In the genomic region with DNA sequence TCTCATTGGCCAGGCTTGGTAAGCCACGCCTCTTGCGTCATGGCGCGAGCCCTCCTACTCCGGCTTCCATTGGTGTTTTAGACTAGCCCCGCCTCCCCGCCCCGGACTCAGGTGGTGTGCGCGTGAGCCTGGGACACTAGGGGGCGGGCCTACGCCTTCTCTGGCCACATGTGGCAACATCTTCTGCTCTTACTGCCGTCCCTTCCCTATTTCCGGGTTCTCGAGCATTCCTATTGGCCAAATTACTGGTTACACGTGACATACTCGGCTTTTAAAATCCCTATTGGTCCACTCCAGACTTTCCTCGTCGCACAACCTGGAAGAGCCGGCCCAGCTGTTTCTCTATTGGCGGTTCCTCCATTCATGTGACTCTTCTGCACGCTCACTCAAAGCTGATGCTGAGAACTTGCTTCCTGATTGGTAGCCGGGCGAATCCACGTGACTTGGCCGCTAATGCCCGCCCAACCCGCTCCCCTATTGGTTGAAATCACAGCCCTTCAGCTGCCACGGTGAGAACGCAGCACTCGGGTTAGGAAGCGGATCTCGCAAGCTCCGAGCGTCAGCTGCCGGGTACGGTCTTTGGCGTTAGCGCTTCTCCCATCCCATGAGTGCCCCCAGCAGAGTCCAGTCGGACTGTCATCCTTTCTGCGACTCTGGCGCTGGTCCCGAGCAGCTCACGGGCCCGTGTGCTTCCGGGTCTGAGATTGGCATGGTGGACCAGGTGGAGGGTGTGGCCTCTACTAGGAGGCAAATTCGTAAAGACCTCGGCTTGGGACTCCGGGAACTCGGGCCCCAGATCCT, we compare ENCODE assay signal across 8 cellular contexts. TPM values are rescaled to one million over a fixed set of nuclear protein-coding genes. Genes with fewer than 3 reads are reported as not detected.
DNase-seq lines count a peak whose midpoint lies in the region; ATAC-seq and TF ChIP-seq lines count a peak whose summit lies in the region.

A gene with protein sequence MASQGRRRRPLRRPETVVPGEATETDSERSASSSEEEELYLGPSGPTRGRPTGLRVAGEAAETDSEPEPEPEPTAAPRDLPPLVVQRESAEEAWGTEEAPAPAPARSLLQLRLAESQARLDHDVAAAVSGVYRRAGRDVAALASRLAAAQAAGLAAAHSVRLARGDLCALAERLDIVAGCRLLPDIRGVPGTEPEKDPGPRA (plus strand): TSS at position 523 of the 801 bp plus-strand sequence. CDS start 513 bp downstream, outside the sequence.

- H2AFZ ChIP-seq in GM23338 (peak within 1 kb of the TSS; percentile 94), fibroblast of lung (ENCODE audit: low read length) (peak within 1 kb of the TSS; percentile 95)

- peak within 1 kb of the TSS; percentile 99 for H3K9ac ChIP-seq in fibroblast of lung (ENCODE audit: insufficient read depth, low read length)

- H4K20me1 ChIP-seq in GM23338 (replicated peaks; ENCODE audit: insufficient read depth) (no peaks in the 10 kb centered on the region), fibroblast of lung (ENCODE audit: control insufficient read depth, extremely low read depth, insufficient read depth, low read length) (no peaks in the 10 kb centered on the region)

- H3K4me3 ChIP-seq in GM23338 = peak within 1 kb of the TSS; percentile 64
- peak within 1 kb of the TSS; percentile 77 to 99 (median 92) for H3K4me3 ChIP-seq in fibroblast of lung (replicated peaks in 1 of 4; ENCODE audit: control extremely low read depth in 1 of 4, insufficient read depth in 1 of 4, low read depth in 3 of 4, low read length in 4 of 4)
- peak within 1 kb of the TSS; percentile 88 for H3K4me3 ChIP-seq in naive thymus-derived CD4-positive, alpha-beta T cell (ENCODE audit: low read length)

- H3K27ac Mint-ChIP-seq in GM23338 = peak within 1 kb of the TSS; percentile 96
- peak within 1 kb of the TSS; percentile 88 to 98 (median 94) for H3K27ac Mint-ChIP-seq in naive thymus-derived CD4-positive, alpha-beta T cell
- H3K27ac Mint-ChIP-seq in stimulated activated naive B cell treated with anti-CD40 and anti-IgM and Interleukin-4, amounts not matched to agents 10 μg/mL and 1 μg/mL and 100 μg/mL, for 72 hours = peak within 1 kb of the TSS; percentile 97

- peaks cover 21% of the 10 kb centered on the region for H3K27me3 Mint-ChIP-seq in GM23338 (ENCODE audit: insufficient read depth, low read depth, poor library complexity)
- no peaks in the 10 kb centered on the region for H3K27me3 Mint-ChIP-seq in naive thymus-derived CD4-positive, alpha-beta T cell
- no peaks in the 10 kb centered on the region for H3K27me3 Mint-ChIP-seq in stimulated activated naive B cell treated with anti-CD40 and anti-IgM and Interleukin-4, amounts not matched to agents 10 μg/mL and 1 μg/mL and 100 μg/mL, for 72 hours

- peak; percentile 25 to 58; a peak in 3 of 4 replicates for TF ChIP-seq CTCF in GM23338 (conservative IDR thresholded peaks at IDR 0.05; ENCODE audit: low read depth in 2 of 2)
- peak in 1 of 2 donors; percentile 34 for TF ChIP-seq CTCF in fibroblast of lung (conservative IDR thresholded peaks at IDR 0.05 in 1 of 2, IDR thresholded peaks at IDR 0.05 in 1 of 2; ENCODE audit: low read depth in 1 of 2, low read length in 2 of 2)

- H3K79me2 ChIP-seq in GM23338 (replicated peaks; ENCODE audit: insufficient read depth) (peaks cover 15% of the 10 kb centered on the region), fibroblast of lung (ENCODE audit: control insufficient read depth, insufficient read depth, low read length) (peaks cover 11% of the 10 kb centered on the region)

- H3K4me2 ChIP-seq in GM23338 (peak within 1 kb of the TSS; percentile 98), fibroblast of lung (ENCODE audit: extremely low read depth, insufficient read depth, low read length) (peak within 1 kb of the TSS; percentile 89)

- H3K4me1 ChIP-seq in GM23338 (ENCODE audit: insufficient read depth) = peaks cover 3% of the 10 kb centered on the region; the same call in 1 of the 2 replicates
- peaks cover 3% of the 10 kb centered on the region for H3K4me1 ChIP-seq in fibroblast of lung (ENCODE audit: control insufficient read depth, extremely low read depth, insufficient read depth, low read length)
- peaks cover 23 to 35% of the 10 kb centered on the region in 2 donors for H3K4me1 ChIP-seq in naive thymus-derived CD4-positive, alpha-beta T cell (ENCODE audit: control insufficient read depth in 2 of 2, insufficient read depth in 2 of 2, low read length in 2 of 2)

- no peaks in the 10 kb centered on the region for H3K9me3 ChIP-seq in fibroblast of lung (ENCODE audit: control insufficient read depth, insufficient read depth, low read depth, low read length)
- H3K9me3 ChIP-seq in naive thymus-derived CD4-positive, alpha-beta T cell (ENCODE audit: control insufficient read depth in 2 of 3, low read length in 3 of 3) = no peaks in the 10 kb centered on the region

- 0 out of 2 replicates have a peak, but pooled peaks cover 4% of the 10 kb centered on the region for H3F3A ChIP-seq in GM23338 (replicated peaks; ENCODE audit: low read depth)

- POLR2A ChIA-PET in naive thymus-derived CD4-positive, alpha-beta T cell (lab: Charles Lee) = interaction anchor here (0.6 to 3.5 kb wide), 21 partner anchors 9 to 1061 kb away, joined by 3 to 36 read pairs (median 4); a partner anchor contains a TSS

- peaks cover 3% of the 10 kb centered on the region; the same call in 1 of the 3 replicates for H3K36me3 Mint-ChIP-seq in GM23338 (ENCODE audit: low read depth)
- peaks cover 0 to 13% (median 7%) of the 10 kb centered on the region in 5 donors for H3K36me3 Mint-ChIP-seq in naive thymus-derived CD4-positive, alpha-beta T cell
- H3K36me3 Mint-ChIP-seq in stimulated activated naive B cell treated with anti-CD40 and anti-IgM and Interleukin-4, amounts not matched to agents 10 μg/mL and 1 μg/mL and 100 μg/mL, for 72 hours = peaks cover 11 to 20% of the 10 kb centered on the region in 2 donors

- H3K36me3 ChIP-seq in GM23338 (ENCODE audit: insufficient read depth) = no peaks in the 10 kb centered on the region
- H3K36me3 ChIP-seq in fibroblast of lung (ENCODE audit: control insufficient read depth, insufficient read depth, low read length) = no peaks in the 10 kb centered on the region
- H3K36me3 ChIP-seq in naive thymus-derived CD4-positive, alpha-beta T cell (ENCODE audit: control insufficient read depth in 2 of 3, insufficient read depth in 3 of 3, low read length in 3 of 3) = peaks cover 0 to 10% (median 4%) of the 10 kb centered on the region in 3 experiments

- intact Hi-C loops in naive thymus-derived CD4-positive, alpha-beta T cell (cut with micrococcal nuclease) = loop anchor here (1.0 to 10.0 kb wide), 23 partner anchors 25 to 709 kb away; a partner anchor contains a TSS

- H3K27me3 ChIP-seq in GM23338 (ENCODE audit: insufficient read depth) (peaks cover 6% of the 10 kb centered on the region; the same call in 1 of the 2 replicates), fibroblast of lung (ENCODE audit: control insufficient read depth, insufficient read depth, low read length) (no peaks in the 10 kb centered on the region)
- no peaks in the 10 kb centered on the region for H3K27me3 ChIP-seq in naive thymus-derived CD4-positive, alpha-beta T cell (ENCODE audit: control insufficient read depth in 2 of 2, insufficient read depth in 2 of 2, low read length in 2 of 2)

- CTCF ChIA-PET in naive thymus-derived CD4-positive, alpha-beta T cell (lab: Charles Lee) = interaction anchor here (0.6 to 1.7 kb wide), 6 partner anchors 9 to 264 kb away, joined by 3 to 11 read pairs (median 4); a partner anchor contains a TSS

- no peaks in the 10 kb centered on the region for H3K9me2 ChIP-seq in GM23338 (ENCODE audit: insufficient read depth)

- H3K4me1 Mint-ChIP-seq in GM23338 = no peaks in the 10 kb centered on the region; the same call in 2 of the 3 replicates
- H3K4me1 Mint-ChIP-seq in naive thymus-derived CD4-positive, alpha-beta T cell = peaks cover 9 to 63% (median 49%) of the 10 kb centered on the region in 7 donors
- peaks cover 23 to 49% of the 10 kb centered on the region in 2 donors for H3K4me1 Mint-ChIP-seq in stimulated activated naive B cell treated with anti-CD40 and anti-IgM and Interleukin-4, amounts not matched to agents 10 μg/mL and 1 μg/mL and 100 μg/mL, for 72 hours

- peak; percentile 85 for ATAC-seq in GM23338
- ATAC-seq in naive thymus-derived CD4-positive, alpha-beta T cell = peak; percentile 93
- ATAC-seq in stimulated activated naive B cell treated with anti-CD40 and anti-IgM and Interleukin-4, amounts not matched to agents 10 μg/mL and 1 μg/mL and 100 μg/mL, for 72 hours (replicated peaks) = peak; percentile 88 to 92

- peak; percentile 100 for DNase-seq in EL
- peak; percentile 100 for DNase-seq in GM23338 (ENCODE audit: low spot score)
- DNase-seq in LHCN-M2 (ENCODE audit: low read depth) = peak; percentile 100
- peak; percentile 98 for DNase-seq in RPMI8226
- peak; percentile 99 for DNase-seq in activated T-helper 1 cell treated with anti-CD3 and anti-CD28 coated beads, Interleukin-2, amount 50 U/mL, for 16 hours (ENCODE audit: low read depth in 1 of 2, low spot score in 1 of 2)
- DNase-seq in fibroblast of lung (ENCODE audit: low read depth in 2 of 2) = peak; percentile 100
- DNase-seq in naive thymus-derived CD4-positive, alpha-beta T cell = peak; percentile 97 to 100 (median 100)
- peak; percentile 99 for DNase-seq in stimulated activated naive B cell treated with anti-CD40 and anti-IgM and Interleukin-4, amounts not matched to agents 10 μg/mL and 1 μg/mL and 100 μg/mL, for 72 hours

- H3K27ac ChIP-seq in GM23338 (ENCODE audit: low read depth) (peak within 1 kb of the TSS; percentile 7), fibroblast of lung (ENCODE audit: insufficient read depth, low read length) (peak within 1 kb of the TSS; percentile 99)
- H3K27ac ChIP-seq in naive thymus-derived CD4-positive, alpha-beta T cell (ENCODE audit: low read depth, low read length) = peak within 1 kb of the TSS; percentile 83

- peak within 1 kb of the TSS; percentile 95 for H3K4me3 Mint-ChIP-seq in GM23338
- H3K4me3 Mint-ChIP-seq in naive thymus-derived CD4-positive, alpha-beta T cell = peak within 1 kb of the TSS; percentile 87 to 99 (median 96)
- peak within 1 kb of the TSS; percentile 86 to 90 for H3K4me3 Mint-ChIP-seq in stimulated activated naive B cell treated with anti-CD40 and anti-IgM and Interleukin-4, amounts not matched to agents 10 μg/mL and 1 μg/mL and 100 μg/mL, for 72 hours

- H3K9me3 Mint-ChIP-seq in GM23338 = no peaks in the 10 kb centered on the region
- H3K9me3 Mint-ChIP-seq in naive thymus-derived CD4-positive, alpha-beta T cell = peaks cover 0 to 2% (median 0%) of the 10 kb centered on the region in 11 donors
- no peaks in the 10 kb centered on the region for H3K9me3 Mint-ChIP-seq in stimulated activated naive B cell treated with anti-CD40 and anti-IgM and Interleukin-4, amounts not matched to agents 10 μg/mL and 1 μg/mL and 100 μg/mL, for 72 hours

RNA-seq across cellular contexts. Expression of the gene that starts here (rescaled TPM):
- total RNA-seq in GM23338 (2014; rRNA removed; shearing (Covaris generic)) = 15.9 and 16.0 TPM in 2 replicates
- polyA plus RNA-seq in GM23338 (2016; fragmentation: Nextera tagmentation; extraction: Ambion mirVana) (2.5 and 5.0 TPM in 2 replicates), fibroblast of lung (5.2 and 5.6 TPM in 2 replicates)
- total RNA-seq in LHCN-M2 (2014; rRNA removed) (5.9 and 7.1 TPM in 2 replicates), fibroblast of lung (2.6 and 3.8 TPM in 2 replicates)
- 5.5 TPM for polyA plus RNA-seq in LHCN-M2 (2012)
- polyA plus RNA-seq in fibroblast of lung (2012) = 8.5 and 8.7 TPM in 2 replicates
- 22.3 and 31.5 TPM in 2 replicates for polyA minus RNA-seq in fibroblast of lung (ENCODE audit: low replicate concordance)
- 10 to 100 TPM; 13.7 to 24.9 (median 15.4) TPM for total RNA-seq in naive thymus-derived CD4-positive, alpha-beta T cell
- 10 to 100 TPM in 1 of 2 donors, 1 to 10 TPM in 1; 6.9 to 17.4 TPM for polyA plus RNA-seq in naive thymus-derived CD4-positive, alpha-beta T cell

Comparison
In these comparisons a context has a peak if more than half of its experiments do, and no peak if none do; other contexts are left out.
1. Peak in every context shown above with its lines: DNase-seq, ATAC-seq, H3K4me3 ChIP-seq and H3K27ac ChIP-seq.
2. H3K27ac ChIP-seq: peak in every context shown above with its lines; median percentile 99 in fibroblast of lung; 83 in naive thymus-derived CD4-positive, alpha-beta T cell; 7 in GM23338.